8 cellular contexts compared by ENCODE assay signal in the genomic region with DNA sequence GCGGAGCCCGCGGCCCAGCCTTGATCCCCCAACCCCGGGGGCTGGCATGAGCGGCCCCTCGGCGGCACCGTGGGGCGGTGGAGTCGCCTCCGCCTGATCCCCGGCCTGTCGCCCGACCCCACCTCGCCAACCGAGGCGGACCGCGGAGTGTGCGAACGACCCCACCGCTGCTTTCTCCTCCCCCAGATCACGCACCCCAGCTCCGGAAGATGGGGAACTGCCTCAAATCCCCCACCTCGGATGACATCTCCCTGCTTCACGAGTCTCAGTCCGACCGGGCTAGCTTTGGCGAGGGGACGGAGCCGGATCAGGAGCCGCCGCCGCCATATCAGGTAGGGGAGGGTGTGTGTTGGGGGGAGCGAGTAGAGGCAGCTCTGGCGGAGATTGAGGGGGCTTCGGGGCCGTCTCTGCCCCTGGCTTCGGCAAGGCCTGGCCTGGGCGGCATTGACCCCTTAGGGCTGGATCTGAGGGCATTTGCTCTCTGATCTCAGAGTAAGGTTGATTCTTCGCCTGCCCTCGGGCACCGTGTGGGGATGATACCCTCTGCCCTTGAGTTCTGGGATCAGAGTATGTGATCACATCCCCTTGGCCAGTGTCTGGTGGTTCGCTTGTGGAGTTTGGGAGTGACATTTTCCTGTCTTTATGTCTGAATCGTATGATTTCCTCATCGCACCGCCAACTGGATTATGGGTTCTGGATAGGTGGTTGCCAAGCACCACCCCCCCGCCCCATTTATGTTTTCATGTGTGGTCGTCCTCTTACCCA. TPM values are rescaled to one million over a fixed set of nuclear protein-coding genes. Genes with fewer than 3 reads are reported as not detected.
DNase-seq lines count a peak whose midpoint lies in the region; ATAC-seq and TF ChIP-seq lines count a peak whose summit lies in the region.

No MANE protein-coding gene starts in this region.

- no peaks in the 10 kb centered on the region for H3K27me3 ChIP-seq in lung (ENCODE audit: control insufficient read depth, insufficient read depth)

- H3K4me1 Mint-ChIP-seq in activated CD4-positive, alpha-beta T cell treated with anti-CD3 and anti-CD28 coated beads, Interleukin-2, amount 10 ng/mL, durations not matched to agents 24 days and 14 days: peaks cover 34% of the 10 kb centered on the region

- POLR2A ChIA-PET in HEK293T (lab: Yijun Ruan, JAX): interaction anchor here (0.6 to 4.1 kb wide), 9 partner anchors 8 to 69 kb away, joined by 3 to 17 read pairs (median 5); no protein-coding TSS in a partner anchor

- 0% methylated on average over 36 to 49 of the region's 49 CpGs for WGBS in lung, 2 donors

- H3K27ac ChIP-seq in lung (ENCODE audit: low read depth in 1 of 2, low read length in 1 of 2): peak overlapping the region; percentile 85 to 99

- H3K36me3 Mint-ChIP-seq in activated CD4-positive, alpha-beta T cell treated with anti-CD3 and anti-CD28 coated beads, Interleukin-2, amount 10 ng/mL, durations not matched to agents 24 days and 14 days (ENCODE audit: low read depth): peaks cover 2% of the 10 kb centered on the region

- TF ChIP-seq POLR2A in NB4 (IDR thresholded peaks at IDR 0.05; ENCODE audit: extremely low read depth, insufficient read length): no peak

- TF ChIP-seq CTCF in NB4 (IDR thresholded peaks at IDR 0.05; ENCODE audit: low read depth, low read length): no peak
- no peak for TF ChIP-seq CTCF in lung (IDR thresholded peaks at IDR 0.05; ENCODE audit: control extremely low read depth, extremely low read depth)

- H3K36me3 ChIP-seq in lung (ENCODE audit: control insufficient read depth in 2 of 2, insufficient read depth in 2 of 2, low read length in 2 of 2): no peaks in the 10 kb centered on the region

- H3K27ac Mint-ChIP-seq in activated CD4-positive, alpha-beta T cell treated with anti-CD3 and anti-CD28 coated beads, Interleukin-2, amount 10 ng/mL, durations not matched to agents 24 days and 14 days: no peak overlapping the region

- no peak overlapping the region for H3K4me3 Mint-ChIP-seq in activated CD4-positive, alpha-beta T cell treated with anti-CD3 and anti-CD28 coated beads, Interleukin-2, amount 10 ng/mL, durations not matched to agents 24 days and 14 days

- no peaks in the 10 kb centered on the region for H3K9me3 Mint-ChIP-seq in activated CD4-positive, alpha-beta T cell treated with anti-CD3 and anti-CD28 coated beads, Interleukin-2, amount 10 ng/mL, durations not matched to agents 24 days and 14 days

- peak overlapping the region; percentile 75 for H3K4me3 ChIP-seq in NB4 (ENCODE audit: low read depth, low read length)
- peak overlapping the region; percentile 95 for H3K4me3 ChIP-seq in lung

- ATAC-seq in lung (ENCODE audit: insufficient read depth, low FRiP score): peak; percentile 16

- H3K27me3 Mint-ChIP-seq in activated CD4-positive, alpha-beta T cell treated with anti-CD3 and anti-CD28 coated beads, Interleukin-2, amount 10 ng/mL, durations not matched to agents 24 days and 14 days: peaks cover 2% of the 10 kb centered on the region

- no peaks in the 10 kb centered on the region for H3K9me3 ChIP-seq in lung (ENCODE audit: control insufficient read depth in 2 of 2, insufficient read depth in 1 of 2, low read length in 1 of 2)

- CTCF ChIA-PET in HEK293T (lab: Yijun Ruan, JAX): no interaction called here

- peak; percentile 50 for DNase-seq in ELR (ENCODE audit: low read depth)
- DNase-seq in HEK293T (ENCODE audit: extremely low spot score): peak; percentile 42
- DNase-seq in NB4 (ENCODE audit: low read depth): peak; percentile 50
- peak; percentile 85 for DNase-seq in activated CD4-positive, alpha-beta T cell treated with anti-CD3 and anti-CD28 coated beads, Interleukin-2, amount 10 ng/mL, durations not matched to agents 24 days and 14 days
- peak; percentile 23 for DNase-seq in effector CD4-positive, alpha-beta T cell
- DNase-seq in lung (ENCODE audit: low spot score): peak; percentile 37
- DNase-seq in stimulated activated CD8-positive, alpha-beta memory T cell treated with anti-CD3 and anti-CD28 coated beads, Interleukin-15, amount 100 ng/mL, for 4 hours (ENCODE audit: low read depth in 2 of 2): peak; percentile 5 to 17
- DNase-seq in A172 (ENCODE audit: low spot score): no peak

- intact Hi-C loops in activated CD4-positive, alpha-beta T cell treated with anti-CD3 and anti-CD28 coated beads, Interleukin-2, amount 10 ng/mL, durations not matched to agents 24 days and 14 days (cut with micrococcal nuclease): loop anchor here (5.0 kb wide), 3 partner anchors 46 to 274 kb away; a partner anchor contains a TSS

- H3K4me1 ChIP-seq in lung (ENCODE audit: control insufficient read depth in 2 of 2, insufficient read depth in 2 of 2, low read length in 2 of 2): peaks cover 7 to 16% of the 10 kb centered on the region in 2 donors

TF ChIP-seq in HEK293T, 16 proteins besides CTCF, POLR2A, EP300 and RAD21:
- TF ChIP-seq TARDBP (IDR thresholded peaks at IDR 0.05) (no peak), BHLHE40 (IDR thresholded peaks at IDR 0.05; ENCODE audit: borderline replicate concordance) (no peak), LEF1 (IDR thresholded peaks at IDR 0.05; ENCODE audit: borderline replicate concordance) (no peak), ARNT (IDR thresholded peaks at IDR 0.05) (no peak), SP1 (IDR thresholded peaks at IDR 0.05) (no peak), L3MBTL2 (conservative IDR thresholded peaks at IDR 0.05) (no peak), HDGF (IDR thresholded peaks at IDR 0.05; ENCODE audit: borderline replicate concordance) (no peak), ZNF384 (IDR thresholded peaks at IDR 0.05) (no peak), FOXM1 (IDR thresholded peaks at IDR 0.05; ENCODE audit: borderline replicate concordance) (no peak), NFRKB (IDR thresholded peaks at IDR 0.05) (no peak)
TF ChIP-seq in HEK293T: peak in this region for 0.

RNA-seq across cellular contexts. Expression of a gene that starts 0.7 kb away (rescaled TPM):
- total RNA-seq in activated CD4-positive, alpha-beta T cell treated with anti-CD3 and anti-CD28 coated beads, Interleukin-2, amount 10 ng/mL, durations not matched to agents 24 days and 14 days: 24.6 and 33.6 TPM in 2 replicates
- 100 to 1,000 TPM in 1 of 2 donors, 10 to 100 TPM in 1; 79.9 to 149 TPM for total RNA-seq in lung
- polyA plus RNA-seq in lung: 10 to 100 TPM; 36.6 to 62.8 TPM
- total RNA-seq in A172 (2014; rRNA removed; shearing (Covaris generic)): 104 and 110 TPM in 2 replicates
